Comparison of ENCODE assay signal across 9 cellular contexts in the genomic region with DNA sequence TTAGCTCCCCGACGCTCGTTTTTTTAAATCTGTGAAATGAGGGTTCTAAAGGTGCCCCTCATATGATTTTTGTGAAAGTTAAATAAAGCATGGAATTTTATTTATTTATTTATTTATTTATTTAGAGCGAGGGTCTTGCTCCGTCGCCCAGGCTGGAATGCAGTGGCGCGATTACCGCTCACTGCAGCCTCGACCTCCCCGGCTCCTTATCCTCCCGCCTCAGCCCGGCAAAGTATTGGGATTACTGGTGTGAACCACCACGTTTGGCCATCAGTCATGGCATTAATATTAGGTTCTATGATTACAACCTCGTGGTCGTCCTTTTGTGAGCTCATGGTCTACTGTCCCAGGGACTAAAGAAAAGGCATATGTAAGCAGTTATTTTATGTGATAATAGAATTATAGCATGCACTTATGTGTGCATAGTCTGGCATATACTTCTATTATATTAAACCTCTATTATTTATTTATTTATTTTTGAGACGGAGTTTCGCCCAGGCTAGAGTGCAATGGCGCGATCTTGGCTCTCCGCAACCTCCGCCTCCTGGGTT. TPM values are rescaled to one million over a fixed set of nuclear protein-coding genes. Genes with fewer than 3 reads are reported as not detected.
DNase-seq lines count a peak whose midpoint lies in the region; ATAC-seq, FAIRE-seq and TF ChIP-seq lines count a peak whose summit lies in the region.
"Had no signal": no experiment of that assay in that cellular context is flagged by ENCODE, and none has a peak within 500 bp of the region (broad histone marks: within the 10 kb centered on the region; RNA-seq: fewer than 3 reads in every experiment).

No MANE protein-coding gene starts in this region.

- peaks cover 26% of the 10 kb centered on the region for H3K36me3 Mint-ChIP-seq in activated CD4-positive, alpha-beta T cell treated with anti-CD3 and anti-CD28 coated beads for 36 hours (ENCODE audit: low read depth)
- peaks cover 35% of the 10 kb centered on the region for H3K36me3 Mint-ChIP-seq in activated CD8-positive, alpha-beta T cell treated with anti-CD3 and anti-CD28 coated beads for 36 hours (ENCODE audit: low read depth)

- H3K36me3 ChIP-seq in iPS-20b (ENCODE audit: insufficient read depth, low read depth, low read length): peaks cover 34% of the 10 kb centered on the region
- H3K36me3 ChIP-seq in subcutaneous abdominal adipose tissue (ENCODE audit: control insufficient read depth in 5 of 5, insufficient read depth in 5 of 5, low read length in 5 of 5): peaks cover 12 to 26% (median 22%) of the 10 kb centered on the region in 5 donors

- TF ChIP-seq CTCF in activated CD8-positive, alpha-beta T cell treated with anti-CD3 and anti-CD28 coated beads for 36 hours (IDR thresholded peaks at IDR 0.05): no peak

- H3K4me3 Mint-ChIP-seq in activated CD4-positive, alpha-beta T cell treated with anti-CD3 and anti-CD28 coated beads for 36 hours: peak overlapping the region; percentile 92
- H3K4me3 Mint-ChIP-seq in activated CD8-positive, alpha-beta T cell treated with anti-CD3 and anti-CD28 coated beads for 36 hours: peak overlapping the region; percentile 92

- CTCF ChIA-PET in activated CD4-positive, alpha-beta T cell treated with anti-CD3 and anti-CD28 coated beads for 36 hours (lab: Charles Lee): interaction anchor here (0.7 to 0.8 kb wide), 2 partner anchors 49 to 122 kb away, joined by 3 read pairs; partner anchors contain the start of gene HBQ1
- CTCF ChIA-PET in activated CD8-positive, alpha-beta T cell treated with anti-CD3 and anti-CD28 coated beads for 36 hours (lab: Charles Lee): interaction anchor here (1.0 to 3.3 kb wide), 3 partner anchors 10 to 132 kb away, joined by 3 to 18 read pairs (median 5); no protein-coding TSS in a partner anchor

- POLR2A ChIA-PET in activated CD4-positive, alpha-beta T cell treated with anti-CD3 and anti-CD28 coated beads for 36 hours (lab: Charles Lee): no interaction called here
- POLR2A ChIA-PET in activated CD8-positive, alpha-beta T cell treated with anti-CD3 and anti-CD28 coated beads for 36 hours (lab: Charles Lee): interaction anchor here (0.8 to 2.4 kb wide), 5 partner anchors 20 to 181 kb away, joined by 3 to 7 read pairs (median 3); partner anchors contain the start of genes AXIN1 and PGAP6

- H3K9me3 Mint-ChIP-seq in activated CD4-positive, alpha-beta T cell treated with anti-CD3 and anti-CD28 coated beads for 36 hours (ENCODE audit: low read depth): no peaks in the 10 kb centered on the region
- H3K9me3 Mint-ChIP-seq in activated CD8-positive, alpha-beta T cell treated with anti-CD3 and anti-CD28 coated beads for 36 hours: no peaks in the 10 kb centered on the region

- no peak overlapping the region for H3K9ac ChIP-seq in iPS-20b (ENCODE audit: low read depth, low read length)
- peak overlapping the region in 3 of 5 donors; percentile 93 to 96 (median 95) for H3K9ac ChIP-seq in subcutaneous abdominal adipose tissue (ENCODE audit: low read length in 5 of 5)

- H3K4me1 Mint-ChIP-seq in activated CD4-positive, alpha-beta T cell treated with anti-CD3 and anti-CD28 coated beads for 36 hours: peaks cover 30% of the 10 kb centered on the region
- H3K4me1 Mint-ChIP-seq in activated CD8-positive, alpha-beta T cell treated with anti-CD3 and anti-CD28 coated beads for 36 hours (ENCODE audit: low read depth): peaks cover 32% of the 10 kb centered on the region

- DNase-seq in activated CD4-positive, alpha-beta T cell treated with anti-CD3 and anti-CD28 coated beads for 36 hours: no peak
- DNase-seq in activated CD4-positive, alpha-beta T cell treated with anti-CD3 and anti-CD28 coated beads, Interleukin-2, amount 50 U/mL, for 4 hours: no peak
- DNase-seq in activated CD8-positive, alpha-beta T cell treated with anti-CD3 and anti-CD28 coated beads for 36 hours: no peak
- no peak for DNase-seq in GM12892 (ENCODE audit: insufficient read length)

- no peak for FAIRE-seq in GM12892 (lab: Jason Lieb, UNC)

- peak overlapping the region; percentile 38 for H3K27ac Mint-ChIP-seq in activated CD4-positive, alpha-beta T cell treated with anti-CD3 and anti-CD28 coated beads for 36 hours
- no peak overlapping the region for H3K27ac Mint-ChIP-seq in activated CD8-positive, alpha-beta T cell treated with anti-CD3 and anti-CD28 coated beads for 36 hours

- H3K4me3 ChIP-seq in iPS-20b (ENCODE audit: low read length): peak overlapping the region; percentile 99
- H3K4me3 ChIP-seq in subcutaneous abdominal adipose tissue (ENCODE audit: low read depth in 1 of 5, low read length in 5 of 5): peak overlapping the region; percentile 68 to 86 (median 83)

- H3K4me1 ChIP-seq in iPS-20b (ENCODE audit: insufficient read depth, low read length): peaks cover 3% of the 10 kb centered on the region; the same call in 1 of the 2 replicates
- peaks cover 5 to 25% (median 25%) of the 10 kb centered on the region in 5 donors for H3K4me1 ChIP-seq in subcutaneous abdominal adipose tissue (ENCODE audit: control insufficient read depth in 5 of 5, insufficient read depth in 5 of 5, low read length in 5 of 5)

- ATAC-seq in activated CD4-positive, alpha-beta T cell treated with anti-CD3 and anti-CD28 coated beads for 36 hours: no peak
- no peak for ATAC-seq in activated CD8-positive, alpha-beta T cell treated with anti-CD3 and anti-CD28 coated beads for 36 hours
- no peak for ATAC-seq in GM19351 (IDR thresholded peaks at IDR 0.05; ENCODE audit: unreplicated experiment)
- ATAC-seq in HG02840 (IDR thresholded peaks at IDR 0.05; ENCODE audit: low FRiP score, unreplicated experiment): no peak

- no peaks in the 10 kb centered on the region for H3K27me3 ChIP-seq in iPS-20b (ENCODE audit: insufficient read depth, low read length)
- no peaks in the 10 kb centered on the region for H3K27me3 ChIP-seq in subcutaneous abdominal adipose tissue (ENCODE audit: control insufficient read depth in 5 of 5, insufficient read depth in 4 of 5, low read length in 5 of 5)

- H3K9me3 ChIP-seq in iPS-20b (ENCODE audit: insufficient read depth, low read depth, low read length): no peaks in the 10 kb centered on the region
- no peaks in the 10 kb centered on the region for H3K9me3 ChIP-seq in subcutaneous abdominal adipose tissue (ENCODE audit: control insufficient read depth in 5 of 5, low read length in 5 of 5)

- no peak for TF ChIP-seq POLR2A in GM12892 (IDR thresholded peaks at IDR 0.05; ENCODE audit: low read depth, low read length)

- H3K27ac ChIP-seq in iPS-20b (ENCODE audit: low read length): no peak overlapping the region
- H3K27ac ChIP-seq in subcutaneous abdominal adipose tissue (ENCODE audit: low read depth, low read length): peak overlapping the region; percentile 88

- intact Hi-C loops in activated CD4-positive, alpha-beta T cell treated with anti-CD3 and anti-CD28 coated beads for 36 hours (cut with DNase I, micrococcal nuclease): loop anchor here (1.0 to 5.0 kb wide), 9 partner anchors 22 to 406 kb away; partner anchors contain the start of genes AXIN1 (in 1 of the 2), CAPN15 (in 1 of the 2), DECR2 (in 1 of the 2) and METTL26 (in 1 of the 2)
- intact Hi-C loops in activated CD8-positive, alpha-beta T cell treated with anti-CD3 and anti-CD28 coated beads for 36 hours (cut with micrococcal nuclease): loop anchor here (10.0 kb wide), 1 partner anchor 125 kb away; the partner anchor contains the start of gene AXIN1

- no peaks in the 10 kb centered on the region for H3K27me3 Mint-ChIP-seq in activated CD4-positive, alpha-beta T cell treated with anti-CD3 and anti-CD28 coated beads for 36 hours
- H3K27me3 Mint-ChIP-seq in activated CD8-positive, alpha-beta T cell treated with anti-CD3 and anti-CD28 coated beads for 36 hours: no peaks in the 10 kb centered on the region

RNA-seq across cellular contexts. Expression of gene LUC7L, which starts 0.6 kb away (rescaled TPM):
- total RNA-seq in activated CD4-positive, alpha-beta T cell treated with anti-CD3 and anti-CD28 coated beads for 36 hours: 10 to 100 TPM; 44.6 to 50.1 TPM
- total RNA-seq in activated CD8-positive, alpha-beta T cell treated with anti-CD3 and anti-CD28 coated beads for 36 hours: 10 to 100 TPM; 68.0 to 72.8 TPM
- polyA plus RNA-seq in GM12892 (2012; ENCODE audit: missing spikeins): 44.1 TPM

RNA-seq across cellular contexts. Expression of gene FAM234A, which starts 4.8 kb away (rescaled TPM):
- 10 to 100 TPM; 11.3 to 15.2 TPM for total RNA-seq in activated CD4-positive, alpha-beta T cell treated with anti-CD3 and anti-CD28 coated beads for 36 hours
- 10 to 100 TPM; 18.3 to 21.5 TPM for total RNA-seq in activated CD8-positive, alpha-beta T cell treated with anti-CD3 and anti-CD28 coated beads for 36 hours
- 24.5 TPM for polyA plus RNA-seq in GM12892 (2012; ENCODE audit: missing spikeins)

RNA-seq across cellular contexts. Expression of gene RGS11, which starts 45.9 kb away (rescaled TPM):
- total RNA-seq in activated CD4-positive, alpha-beta T cell treated with anti-CD3 and anti-CD28 coated beads for 36 hours: under 1 TPM; 0.11 to 0.12 TPM
- total RNA-seq in activated CD8-positive, alpha-beta T cell treated with anti-CD3 and anti-CD28 coated beads for 36 hours: not detected
- polyA plus RNA-seq in GM12892 (2012; ENCODE audit: missing spikeins): 0.08 TPM

RNA-seq across cellular contexts. Expression of gene HBQ1, which starts 49.5 kb away (rescaled TPM):
- 1 to 10 TPM in 1 of 2 experiments, under 1 TPM in 1; 0.37 to 1.1 TPM for total RNA-seq in activated CD4-positive, alpha-beta T cell treated with anti-CD3 and anti-CD28 coated beads for 36 hours
- total RNA-seq in activated CD8-positive, alpha-beta T cell treated with anti-CD3 and anti-CD28 coated beads for 36 hours: 1 to 10 TPM; 2.2 to 3.2 TPM
- not detected for polyA plus RNA-seq in GM12892 (2012; ENCODE audit: missing spikeins)

RNA-seq across cellular contexts. Expression of gene ARHGDIG, which starts 50.6 kb away (rescaled TPM):
- total RNA-seq in activated CD4-positive, alpha-beta T cell treated with anti-CD3 and anti-CD28 coated beads for 36 hours: not detected
- not detected for total RNA-seq in activated CD8-positive, alpha-beta T cell treated with anti-CD3 and anti-CD28 coated beads for 36 hours
- polyA plus RNA-seq in GM12892 (2012; ENCODE audit: missing spikeins): not detected
- total RNA-seq: activated CD8-positive, alpha-beta memory T cell treated with anti-CD3 and anti-CD28 coated beads for 36 hours had no signal
